ENCODE assay signal across 17 cellular contexts in the genomic region with DNA sequence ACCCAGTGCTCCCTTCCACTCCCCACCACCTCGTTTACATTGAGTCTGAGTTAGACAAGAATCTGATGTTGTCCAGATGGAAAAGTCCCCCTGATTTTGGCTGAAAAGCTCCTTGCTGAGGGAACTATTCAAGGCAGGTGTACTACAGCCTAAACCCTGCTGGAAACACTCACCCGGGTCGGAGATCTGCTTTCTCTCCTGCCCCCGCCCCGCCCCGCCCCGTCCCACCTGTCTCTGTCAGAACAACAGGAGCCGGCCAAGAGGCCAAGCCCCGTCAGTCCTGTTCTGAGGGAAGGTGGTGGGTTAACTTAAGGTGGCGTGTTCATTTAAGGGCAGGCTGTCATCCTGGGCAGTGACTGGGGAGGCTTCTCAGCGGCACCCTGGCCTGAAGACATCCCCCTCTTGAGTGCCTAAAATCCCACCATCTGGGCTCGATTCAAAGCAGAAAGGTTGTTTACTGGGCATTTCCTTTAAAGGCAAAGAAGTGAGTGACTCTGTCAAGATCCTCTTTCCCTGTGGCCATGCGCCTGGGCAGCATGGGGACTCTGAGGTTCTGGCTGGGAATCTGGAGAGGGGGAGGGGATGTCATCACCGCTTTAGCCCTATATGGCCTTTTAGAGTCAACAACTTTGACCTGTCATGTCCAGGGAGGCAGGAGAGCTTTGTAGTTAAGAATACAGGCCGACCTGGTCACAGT.
A peak's percentile ranks its signal among the peaks of the same experiment; 100 is the strongest.
DNase-seq lines count a peak whose midpoint lies in the region; ATAC-seq and TF ChIP-seq lines count a peak whose summit lies in the region.
"Had no signal": no experiment of that assay in that cellular context is flagged by ENCODE, and none has a peak within 500 bp of the region (broad histone marks: within the 10 kb centered on the region; RNA-seq: fewer than 3 reads in every experiment).

No MANE protein-coding gene starts in this region.

- intact Hi-C loops in heart right ventricle (cut with DNase I): no loop called here
- intact Hi-C loops in mucosa of descending colon (cut with DNase I, micrococcal nuclease): no loop called here
- intact Hi-C loops in uterus (cut with DNase I; ENCODE audit: low total_unique reads): loop anchor here (10.0 kb wide), 2 partner anchors 65 to 75 kb away; a partner anchor contains a TSS

- H3K27me3 ChIP-seq in cardiac muscle cell (no peaks in the 10 kb centered on the region), heart right ventricle (no peaks in the 10 kb centered on the region), uterus (no peaks in the 10 kb centered on the region)
- H3K27me3 ChIP-seq: tibial nerve had no signal

- DNase-seq in cardiac muscle cell (ENCODE audit: low read depth in 1 of 2, low spot score in 1 of 2): peak in 1 of 2 donors; percentile 96
- DNase-seq in heart right ventricle: no peak
- peak; percentile 35 for DNase-seq in WTC11 (ENCODE audit: low spot score)
- DNase-seq in mucosa of descending colon: peak in 2 of 3 donors; percentile 54 to 75
- no peak for DNase-seq in uterus
- no peak for DNase-seq in NCI-H446 (lab: John Stamatoyannopoulos, UW)
- DNase-seq in SW 1271 (lab: John Stamatoyannopoulos, UW): no peak
- DNase-seq in LoVo (ENCODE audit: low spot score): no peak
- DNase-seq: brain microvascular endothelial cell, EL, IMR-90, NCI-H446 treated with DMSO at 0.1 percent for 48 hours, PC-9 had no signal

- peaks cover 4% of the 10 kb centered on the region; the same call in 1 of the 2 replicates for H3K9me3 Mint-ChIP-seq in WTC11
- H3K9me3 Mint-ChIP-seq: activated naive CD4-positive, alpha-beta T cell treated with anti-CD3 and anti-CD28 coated beads, Interleukin-2, amount 50 U/mL, for 24 hours; nephron had no signal

- H3K4me1 ChIP-seq in cardiac muscle cell (ENCODE audit: low read depth) (peaks cover 47% of the 10 kb centered on the region), heart right ventricle (peaks cover 0 to 36% (median 6%) of the 10 kb centered on the region in 9 donors), mucosa of descending colon (ENCODE audit: low read depth) (peaks cover 18% of the 10 kb centered on the region), uterus (no peaks in the 10 kb centered on the region)

- no peaks in the 10 kb centered on the region for H3K36me3 Mint-ChIP-seq in WTC11
- H3K36me3 Mint-ChIP-seq: activated naive CD4-positive, alpha-beta T cell treated with anti-CD3 and anti-CD28 coated beads, Interleukin-2, amount 50 U/mL, for 24 hours had no signal

- no peak overlapping the region for H3K4me3 ChIP-seq in cardiac muscle cell
- H3K4me3 ChIP-seq in heart right ventricle: no peak overlapping the region
- no peak overlapping the region for H3K4me3 ChIP-seq in mucosa of descending colon
- no peak overlapping the region for H3K4me3 ChIP-seq in uterus
- H3K4me3 ChIP-seq: PC-9, tibial nerve had no signal

- no peak overlapping the region for H3K27ac Mint-ChIP-seq in WTC11
- H3K27ac Mint-ChIP-seq: activated naive CD4-positive, alpha-beta T cell treated with anti-CD3 and anti-CD28 coated beads, Interleukin-2, amount 50 U/mL, for 24 hours; nephron had no signal

- TF ChIP-seq CTCF in cardiac muscle cell (IDR thresholded peaks at IDR 0.05; ENCODE audit: low read depth, low read length): no peak
- TF ChIP-seq CTCF in heart right ventricle (IDR thresholded peaks at IDR 0.05): no peak
- TF ChIP-seq CTCF in WTC11 (IDR thresholded peaks at IDR 0.05): no peak
- no peak for TF ChIP-seq CTCF in mucosa of descending colon (IDR thresholded peaks at IDR 0.05)
- TF ChIP-seq CTCF in uterus (IDR thresholded peaks at IDR 0.05): no peak

- H3K36me3 ChIP-seq in cardiac muscle cell: no peaks in the 10 kb centered on the region
- H3K36me3 ChIP-seq in heart right ventricle: no peaks in the 10 kb centered on the region
- H3K36me3 ChIP-seq in mucosa of descending colon (ENCODE audit: low read depth): no peaks in the 10 kb centered on the region
- no peaks in the 10 kb centered on the region for H3K36me3 ChIP-seq in uterus
- H3K36me3 ChIP-seq: brain microvascular endothelial cell, tibial nerve had no signal

- 55 to 70% methylated on average over 15 of the region's 15 CpGs for WGBS in heart right ventricle, 2 donors

- peaks cover 35% of the 10 kb centered on the region for H3K4me1 Mint-ChIP-seq in WTC11
- H3K4me1 Mint-ChIP-seq: activated naive CD4-positive, alpha-beta T cell treated with anti-CD3 and anti-CD28 coated beads, Interleukin-2, amount 50 U/mL, for 24 hours had no signal

- H3K4me3 Mint-ChIP-seq in WTC11: peak overlapping the region; percentile 28; the same call in 1 of the 2 replicates
- H3K4me3 Mint-ChIP-seq: activated naive CD4-positive, alpha-beta T cell treated with anti-CD3 and anti-CD28 coated beads, Interleukin-2, amount 50 U/mL, for 24 hours; nephron had no signal

- H3K9me3 ChIP-seq in cardiac muscle cell (ENCODE audit: low read depth) (no peaks in the 10 kb centered on the region), heart right ventricle (peaks cover 0 to 4% (median 0%) of the 10 kb centered on the region in 11 donors), mucosa of descending colon (no peaks in the 10 kb centered on the region), uterus (no peaks in the 10 kb centered on the region)
- H3K9me3 ChIP-seq: tibial nerve had no signal

- CTCF ChIA-PET in WTC11 (lab: Charles Lee): interaction anchor here (1.1 kb wide), 1 partner anchor 70 kb away, joined by 4 read pairs; no protein-coding TSS in a partner anchor

- POLR2A ChIA-PET in WTC11 (lab: Charles Lee): interaction anchor here (0.5 to 0.7 kb wide), 2 partner anchors 54 to 243 kb away, joined by 3 to 7 read pairs; no protein-coding TSS in a partner anchor

- ATAC-seq in heart right ventricle (no peak), WTC11 (peak; percentile 77), mucosa of descending colon (peak; percentile 73)
- ATAC-seq: sciatic nerve had no signal

- H3K27me3 Mint-ChIP-seq in WTC11 (ENCODE audit: low read depth): peaks cover 9% of the 10 kb centered on the region

- H3K27ac ChIP-seq in cardiac muscle cell (peak overlapping the region; percentile 100), heart right ventricle (peak overlapping the region in 2 of 10 donors; percentile 25 to 56), uterus (peak overlapping the region; percentile 9 to 61)
- H3K27ac ChIP-seq: brain microvascular endothelial cell, PC-9 had no signal

- TF ChIP-seq POLR2A in uterus (IDR thresholded peaks at IDR 0.05): no peak

TF ChIP-seq in WTC11, 78 proteins besides CTCF, POLR2A, EP300 and RAD21 (continues in another document):
- TF ChIP-seq GTF2I (CRISPR knock-in tag; conservative IDR thresholded peaks at IDR 0.05) (no peak), ZNF219 (CRISPR knock-in tag; IDR thresholded peaks at IDR 0.05; ENCODE audit: borderline replicate concordance) (no peak), ZNF423 (CRISPR knock-in tag; IDR thresholded peaks at IDR 0.05) (no peak), NFATC4 (CRISPR knock-in tag; IDR thresholded peaks at IDR 0.05) (no peak)
- TF ChIP-seq, protein P1, sequence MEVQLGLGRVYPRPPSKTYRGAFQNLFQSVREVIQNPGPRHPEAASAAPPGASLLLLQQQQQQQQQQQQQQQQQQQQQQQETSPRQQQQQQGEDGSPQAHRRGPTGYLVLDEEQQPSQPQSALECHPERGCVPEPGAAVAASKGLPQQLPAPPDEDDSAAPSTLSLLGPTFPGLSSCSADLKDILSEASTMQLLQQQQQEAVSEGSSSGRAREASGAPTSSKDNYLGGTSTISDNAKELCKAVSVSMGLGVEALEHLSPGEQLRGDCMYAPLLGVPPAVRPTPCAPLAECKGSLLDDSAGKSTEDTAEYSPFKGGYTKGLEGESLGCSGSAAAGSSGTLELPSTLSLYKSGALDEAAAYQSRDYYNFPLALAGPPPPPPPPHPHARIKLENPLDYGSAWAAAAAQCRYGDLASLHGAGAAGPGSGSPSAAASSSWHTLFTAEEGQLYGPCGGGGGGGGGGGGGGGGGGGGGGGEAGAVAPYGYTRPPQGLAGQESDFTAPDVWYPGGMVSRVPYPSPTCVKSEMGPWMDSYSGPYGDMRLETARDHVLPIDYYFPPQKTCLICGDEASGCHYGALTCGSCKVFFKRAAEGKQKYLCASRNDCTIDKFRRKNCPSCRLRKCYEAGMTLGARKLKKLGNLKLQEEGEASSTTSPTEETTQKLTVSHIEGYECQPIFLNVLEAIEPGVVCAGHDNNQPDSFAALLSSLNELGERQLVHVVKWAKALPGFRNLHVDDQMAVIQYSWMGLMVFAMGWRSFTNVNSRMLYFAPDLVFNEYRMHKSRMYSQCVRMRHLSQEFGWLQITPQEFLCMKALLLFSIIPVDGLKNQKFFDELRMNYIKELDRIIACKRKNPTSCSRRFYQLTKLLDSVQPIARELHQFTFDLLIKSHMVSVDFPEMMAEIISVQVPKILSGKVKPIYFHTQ (CRISPR knock-in tag; IDR thresholded peaks at IDR 0.05): no peak
- TF ChIP-seq, protein P2, sequence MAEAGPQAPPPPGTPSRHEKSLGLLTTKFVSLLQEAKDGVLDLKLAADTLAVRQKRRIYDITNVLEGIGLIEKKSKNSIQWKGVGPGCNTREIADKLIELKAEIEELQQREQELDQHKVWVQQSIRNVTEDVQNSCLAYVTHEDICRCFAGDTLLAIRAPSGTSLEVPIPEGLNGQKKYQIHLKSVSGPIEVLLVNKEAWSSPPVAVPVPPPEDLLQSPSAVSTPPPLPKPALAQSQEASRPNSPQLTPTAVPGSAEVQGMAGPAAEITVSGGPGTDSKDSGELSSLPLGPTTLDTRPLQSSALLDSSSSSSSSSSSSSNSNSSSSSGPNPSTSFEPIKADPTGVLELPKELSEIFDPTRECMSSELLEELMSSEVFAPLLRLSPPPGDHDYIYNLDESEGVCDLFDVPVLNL (CRISPR knock-in tag; IDR thresholded peaks at IDR 0.05; ENCODE audit: borderline replicate concordance, low read depth): no peak

Comparison
In these comparisons a context has a peak if more than half of its experiments do, and no peak if none do; other contexts are left out.
1. DNase-seq: peak in WTC11 (single experiment) and mucosa of descending colon (2 of 3); none in heart right ventricle (0 of 2), uterus (0 of 2), NCI-H446 (0 of 2), SW 1271 (0 of 2) and LoVo (single experiment).
2. ATAC-seq: peak in WTC11 (single experiment) and mucosa of descending colon (single experiment); none in heart right ventricle (0 of 8).